Comparison of ENCODE assay signal across 22 cellular contexts in genomic region chr16:83400234-83400633, GRCh38.
DNase-seq lines count a peak whose midpoint lies in the region; ATAC-seq, FAIRE-seq and TF ChIP-seq lines count a peak whose summit lies in the region.
"Had no signal": no experiment of that assay in that cellular context is flagged by ENCODE, and none has a peak within 500 bp of the region (broad histone marks: within the 10 kb centered on the region; RNA-seq: fewer than 3 reads in every experiment).

No MANE protein-coding gene starts in this region.

- no peaks in the 10 kb centered on the region for H3K27me3 ChIP-seq in OCI-LY1 (ENCODE audit: insufficient read depth, low read length)
- H3K27me3 ChIP-seq: BE2C, tibial artery had no signal

- no peak overlapping the region for H3K4me2 ChIP-seq in OCI-LY1 (ENCODE audit: low read length)

- no peak for ATAC-seq in HG03439 (IDR thresholded peaks at IDR 0.05; ENCODE audit: unreplicated experiment)
- ATAC-seq: natural killer cell had no signal

- H3K36me3 ChIP-seq in OCI-LY1 (ENCODE audit: insufficient read depth, low read length): no peaks in the 10 kb centered on the region
- H3K36me3 ChIP-seq: BE2C, tibial artery had no signal

- peak; percentile 30 for DNase-seq in HT-29 (ENCODE audit: low spot score)
- no peak for DNase-seq in epithelial cell of proximal tubule (ENCODE audit: low read depth)
- DNase-seq in renal cortical epithelial cell (ENCODE audit: low read depth): peak; percentile 14
- no peak for DNase-seq in H54 (ENCODE audit: insufficient read length, low spot score)
- DNase-seq in G401 (ENCODE audit: low spot score): no peak
- DNase-seq: activated B cell treated with CpG ODN at 0.5 μM for 24 hours; activated CD4-positive, alpha-beta memory T cell treated with anti-CD3 and anti-CD28 coated beads for 36 hours; activated naive CD4-positive, alpha-beta T cell treated with anti-CD3 and anti-CD28 coated beads, Interleukin-2, amount 10 ng/mL, durations not matched to agents 7 days and 5 days; anterior cingulate cortex; BE2C; effector CD8-positive, alpha-beta T cell; KBM-7; natural killer cell; NCI-H1048; NCI-H2081; NCI-H524; stimulated activated CD4-positive, alpha-beta T cell treated with anti-CD3 and anti-CD28 coated beads, Interleukin-2, amount 100 ng/mL, for 24 hours; stimulated activated naive CD4-positive, alpha-beta T cell treated with Interleukin-2 at 50 U/mL for 16 hours; tibial artery had no signal

- no peaks in the 10 kb centered on the region for H4K20me1 ChIP-seq in OCI-LY1 (ENCODE audit: insufficient read depth, low read length)

- H3K4me1 ChIP-seq in OCI-LY1 (ENCODE audit: insufficient read depth, low read length, severe bottlenecking): no peaks in the 10 kb centered on the region
- H3K4me1 ChIP-seq: BE2C had no signal

- in situ Hi-C loops in G401 (cut with HindIII; ENCODE audit: low sequenced_read_pairs): no loop called here

- no peaks in the 10 kb centered on the region for H3K9me2 ChIP-seq in OCI-LY1 (ENCODE audit: low read depth, low read length)

- no peak overlapping the region for H3K9ac ChIP-seq in OCI-LY1 (ENCODE audit: low read length)

- no peaks in the 10 kb centered on the region for H3F3A ChIP-seq in OCI-LY1 (ENCODE audit: insufficient read depth, low read length)

- no peaks in the 10 kb centered on the region for H3K79me2 ChIP-seq in OCI-LY1 (ENCODE audit: insufficient read depth, low read length)

- peak; percentile 18; the same call in 1 of the 2 replicates for TF ChIP-seq CTCF in OCI-LY1 (IDR thresholded peaks at IDR 0.05; ENCODE audit: low read length)
- peak; percentile 43 for TF ChIP-seq CTCF in epithelial cell of proximal tubule (conservative IDR thresholded peaks at IDR 0.05; ENCODE audit: low read depth, low read length)

- no peak for FAIRE-seq in H54 (lab: Jason Lieb, UNC)
- FAIRE-seq: islet of Langerhans had no signal

- no peak for TF ChIP-seq POLR2A in H54 (IDR thresholded peaks at IDR 0.05; ENCODE audit: low read depth, low read length)

- H3K4me3 ChIP-seq in OCI-LY1 (ENCODE audit: low read depth, low read length, poor library complexity, severe bottlenecking) (no peak overlapping the region), epithelial cell of proximal tubule (ENCODE audit: low read depth, low read length) (no peak overlapping the region)
- H3K4me3 ChIP-seq: tibial artery had no signal

- H3K27ac ChIP-seq in OCI-LY1 (ENCODE audit: low read depth, low read length, poor library complexity, severe bottlenecking): no peak overlapping the region

- no peak overlapping the region for H2AFZ ChIP-seq in OCI-LY1 (ENCODE audit: low read length)

- no peaks in the 10 kb centered on the region for H3K9me3 ChIP-seq in OCI-LY1 (ENCODE audit: low read length)
- H3K9me3 ChIP-seq: BE2C, tibial artery had no signal

Comparison
In these comparisons a context has a peak if more than half of its experiments do, and no peak if none do; other contexts are left out.
1. DNase-seq: peak in HT-29 (single experiment) and renal cortical epithelial cell (single experiment); none in epithelial cell of proximal tubule (single experiment), H54 (single experiment) and G401 (single experiment).